In the genomic region with DNA sequence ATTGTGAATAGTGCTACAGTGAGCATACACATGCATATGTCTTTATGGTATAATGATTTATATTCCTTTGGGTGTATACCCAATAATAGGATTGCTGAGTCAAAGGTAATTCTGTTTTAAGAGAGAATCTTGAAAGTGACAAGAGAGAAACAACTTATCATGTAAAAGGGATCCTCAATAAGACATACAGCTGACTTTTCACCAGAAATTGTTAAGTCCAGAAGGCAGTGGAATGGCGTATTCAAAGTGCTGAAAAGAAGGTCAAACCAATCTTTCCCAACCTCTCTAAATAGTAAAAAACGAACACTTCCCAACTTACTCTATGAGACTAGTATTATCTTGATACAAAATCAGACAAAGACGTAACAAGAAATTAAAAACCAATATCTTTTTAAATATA, we compare ENCODE assay signal across 9 cellular contexts. TPM values are rescaled to one million over a fixed set of nuclear protein-coding genes. Genes with fewer than 3 reads are reported as not detected.
"Had no signal": no experiment of that assay in that cellular context is flagged by ENCODE, and none has a peak within 500 bp of the region (broad histone marks: within the 10 kb centered on the region; RNA-seq: fewer than 3 reads in every experiment).

No MANE protein-coding gene starts in this region.

- H3K4me2 ChIP-seq: GM23338 had no signal

- FAIRE-seq: H1, H54, HTR-8/SVneo had no signal

- ATAC-seq: GM23338 had no signal

- H2AFZ ChIP-seq: GM23338 had no signal

- DNase-seq: H9, HCEC 1CT, KG1 had no signal

- H3K4me3 ChIP-seq: GM23338 had no signal

RNA-seq across cellular contexts. Expression of a gene that starts 59.8 kb away (rescaled TPM):
- total RNA-seq: H9, HT-29 had no signal
- polyA plus RNA-seq: GM23338, IgD-negative memory B cell had no signal
